Comparison of ENCODE assay signal across 8 cellular contexts in the genomic region with DNA sequence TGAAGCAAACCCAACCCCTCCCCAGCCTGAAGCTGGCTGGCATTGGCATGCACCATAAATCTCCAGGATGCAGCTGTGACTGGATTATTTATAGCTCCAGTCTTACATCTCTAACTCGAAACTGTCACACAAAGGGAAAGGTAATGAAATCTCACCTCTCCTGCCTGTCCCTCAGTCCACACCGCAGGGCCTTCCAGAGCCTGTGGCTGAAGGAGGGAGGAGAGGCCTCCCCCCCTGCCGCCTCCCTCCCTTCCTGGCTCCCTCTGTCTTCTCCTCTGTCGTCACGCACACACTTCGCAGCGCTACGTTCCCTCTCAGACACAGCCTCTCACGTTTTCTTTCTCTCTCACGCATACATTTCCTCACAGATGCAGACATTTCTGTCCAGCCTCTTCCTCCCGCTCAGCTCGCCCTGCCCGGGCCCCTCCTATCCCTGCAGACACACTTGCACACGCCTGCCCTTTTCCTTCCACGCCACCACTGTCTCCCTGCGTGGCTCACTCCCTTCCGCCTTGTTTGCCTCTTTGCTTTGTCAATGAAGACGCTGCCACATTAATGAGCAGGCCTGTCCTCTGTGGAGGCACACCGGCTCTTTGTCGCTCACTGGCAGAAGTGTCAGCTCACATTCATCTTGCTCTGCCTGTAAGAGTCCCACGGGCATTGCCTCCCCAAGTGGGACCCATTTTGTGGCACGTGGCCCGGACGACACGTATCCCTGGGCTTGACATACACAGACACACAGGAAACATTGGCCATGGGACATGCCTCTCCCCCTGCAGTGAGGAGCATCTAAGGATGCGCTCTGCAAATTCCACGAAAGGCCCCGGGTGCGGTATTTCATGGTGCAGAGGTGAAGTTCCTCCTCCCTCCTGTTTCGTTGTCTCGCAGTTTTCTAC. TPM values are rescaled to one million over a fixed set of nuclear protein-coding genes. Genes with fewer than 3 reads are reported as not detected.
A peak's percentile ranks its signal among the peaks of the same experiment; 100 is the strongest.
DNase-seq lines count a peak whose midpoint lies in the region; ATAC-seq and TF ChIP-seq lines count a peak whose summit lies in the region.

No MANE protein-coding gene starts in this region.

- H3K9me3 ChIP-seq in lower lobe of right lung = no peaks in the 10 kb centered on the region
- H3K9me3 ChIP-seq in upper lobe of left lung = no peaks in the 10 kb centered on the region

- 45 to 47% methylated on average over 31 of the region's 31 CpGs for WGBS in upper lobe of left lung, 2 donors

- H3K4me3 ChIP-seq in lower lobe of right lung = peak overlapping the region; percentile 17
- H3K4me3 ChIP-seq in upper lobe of left lung = peak overlapping the region in 2 of 4 donors; percentile 7 to 26

- DNase-seq in activated naive CD4-positive, alpha-beta T cell treated with anti-CD3 and anti-CD28 coated beads for 36 hours = peak; percentile 54
- no peak for DNase-seq in activated naive CD4-positive, alpha-beta T cell treated with anti-CD3 and anti-CD28 coated beads, Interleukin-2, amount 50 U/mL, for 16 hours
- DNase-seq in NCI-H1436 treated with DMSO at 0.1 percent for 48 hours (lab: John Stamatoyannopoulos, UW) (peak; percentile 41), amniotic epithelial cell (ENCODE audit: low read depth) (peak; percentile 58), lower lobe of right lung (no peak), upper lobe of left lung (no peak)
- no peak for DNase-seq in effector CD8-positive, alpha-beta T cell (lab: John Stamatoyannopoulos, UW)

- no peaks in the 10 kb centered on the region for H3K36me3 Mint-ChIP-seq in activated naive CD4-positive, alpha-beta T cell treated with anti-CD3 and anti-CD28 coated beads for 36 hours (ENCODE audit: low read depth)

- H3K27me3 ChIP-seq in lower lobe of right lung (ENCODE audit: low read depth) = no peaks in the 10 kb centered on the region
- no peaks in the 10 kb centered on the region for H3K27me3 ChIP-seq in upper lobe of left lung

- no peak overlapping the region for H3K27ac Mint-ChIP-seq in activated naive CD4-positive, alpha-beta T cell treated with anti-CD3 and anti-CD28 coated beads for 36 hours

- H3K27ac ChIP-seq in lower lobe of right lung (peak overlapping the region; percentile 31), upper lobe of left lung (peak overlapping the region in 3 of 4 donors; percentile 34 to 65 (median 43))

- H3K27me3 Mint-ChIP-seq in activated naive CD4-positive, alpha-beta T cell treated with anti-CD3 and anti-CD28 coated beads for 36 hours (ENCODE audit: low read depth) = no peaks in the 10 kb centered on the region

- peak in 1 of 4 donors; percentile 4 for TF ChIP-seq EP300 in upper lobe of left lung (IDR thresholded peaks at IDR 0.05)

- peak overlapping the region; percentile 4 for H3K4me3 Mint-ChIP-seq in activated naive CD4-positive, alpha-beta T cell treated with anti-CD3 and anti-CD28 coated beads for 36 hours

- H3K36me3 ChIP-seq in lower lobe of right lung (no peaks in the 10 kb centered on the region), upper lobe of left lung (no peaks in the 10 kb centered on the region)

- no peak for TF ChIP-seq POLR2A in upper lobe of left lung (IDR thresholded peaks at IDR 0.05)

- ATAC-seq in lower lobe of right lung (peak in 1 of 2 donors; percentile 40), upper lobe of left lung (ENCODE audit: low FRiP score in 2 of 2) (peak in 1 of 2 donors; percentile 60), HG02623 (IDR thresholded peaks at IDR 0.05; ENCODE audit: unreplicated experiment) (no peak)

- H3K4me1 Mint-ChIP-seq in activated naive CD4-positive, alpha-beta T cell treated with anti-CD3 and anti-CD28 coated beads for 36 hours (ENCODE audit: low read depth) = peaks cover 18% of the 10 kb centered on the region

- intact Hi-C loops in activated naive CD4-positive, alpha-beta T cell treated with anti-CD3 and anti-CD28 coated beads for 36 hours (cut with micrococcal nuclease) = loop anchor here (2.0 kb wide), 1 partner anchor 22 kb away; no protein-coding TSS in a partner anchor
- intact Hi-C loops in lower lobe of right lung (cut with DNase I) = no loop called here

- no peak for TF ChIP-seq CTCF in lower lobe of right lung (IDR thresholded peaks at IDR 0.05)
- TF ChIP-seq CTCF in upper lobe of left lung (IDR thresholded peaks at IDR 0.05) = no peak

- H3K4me1 ChIP-seq in lower lobe of right lung (peaks cover 41% of the 10 kb centered on the region), upper lobe of left lung (peaks cover 23 to 51% (median 31%) of the 10 kb centered on the region in 4 donors)

- no peaks in the 10 kb centered on the region for H3K9me3 Mint-ChIP-seq in activated naive CD4-positive, alpha-beta T cell treated with anti-CD3 and anti-CD28 coated beads for 36 hours

- CTCF ChIA-PET in activated naive CD4-positive, alpha-beta T cell treated with anti-CD3 and anti-CD28 coated beads for 36 hours (lab: Charles Lee) = interaction anchor here (0.7 to 2.5 kb wide), 3 partner anchors 27 to 87 kb away, joined by 3 to 6 read pairs (median 6); no protein-coding TSS in a partner anchor

RNA-seq across cellular contexts. Expression of gene IRF2BPL, which starts 27.9 kb away (rescaled TPM):
- 10 to 100 TPM; 34.8 to 35.2 TPM for total RNA-seq in activated naive CD4-positive, alpha-beta T cell treated with anti-CD3 and anti-CD28 coated beads for 36 hours
- total RNA-seq in lower lobe of right lung (44.3 TPM), upper lobe of left lung (100 to 1,000 TPM in 1 of 6 donors, 10 to 100 TPM in 5; 44.0 to 111 (median 49.6) TPM)

Comparison
In these comparisons a context has a peak if more than half of its experiments do, and no peak if none do; other contexts are left out.
1. DNase-seq: peak in activated naive CD4-positive, alpha-beta T cell treated with anti-CD3 and anti-CD28 coated beads for 36 hours (single experiment), NCI-H1436 treated with DMSO at 0.1 percent for 48 hours (single experiment) and amniotic epithelial cell (single experiment); none in activated naive CD4-positive, alpha-beta T cell treated with anti-CD3 and anti-CD28 coated beads, Interleukin-2, amount 50 U/mL, for 16 hours (single experiment), lower lobe of right lung (single experiment), upper lobe of left lung (0 of 2) and effector CD8-positive, alpha-beta T cell (single experiment).